ENCODE assay signal across 11 cellular contexts in genomic region chr19:16463991-16464575, GRCh38. TPM values are rescaled to one million over a fixed set of nuclear protein-coding genes. Genes with fewer than 3 reads are reported as not detected.
DNase-seq lines count a peak whose midpoint lies in the region; ATAC-seq and TF ChIP-seq lines count a peak whose summit lies in the region.
"Had no signal": no experiment of that assay in that cellular context is flagged by ENCODE, and none has a peak within 500 bp of the region (broad histone marks: within the 10 kb centered on the region; RNA-seq: fewer than 3 reads in every experiment).

No MANE protein-coding gene starts in this region.

- H3K27me3 Mint-ChIP-seq in mesothelial cell of epicardium (ENCODE audit: low read depth): no peaks in the 10 kb centered on the region

- H3K79me2 ChIP-seq in Karpas-422 (ENCODE audit: low read length) (peaks cover 98% of the 10 kb centered on the region), GM23248 (ENCODE audit: insufficient read depth) (peaks cover 100% of the 10 kb centered on the region)

- peaks cover 24% of the 10 kb centered on the region for H3K4me1 Mint-ChIP-seq in mesothelial cell of epicardium

- H3K9me2 ChIP-seq in Karpas-422 (replicated peaks; ENCODE audit: insufficient read depth, low read length): no peaks in the 10 kb centered on the region
- no peaks in the 10 kb centered on the region for H3K9me2 ChIP-seq in GM23248 (ENCODE audit: insufficient read depth)

- no peak for TF ChIP-seq CTCF in mesothelial cell of epicardium (IDR thresholded peaks at IDR 0.05; ENCODE audit: unreplicated experiment)

- H3K9me3 Mint-ChIP-seq in mesothelial cell of epicardium: no peaks in the 10 kb centered on the region

- H3K4me1 ChIP-seq in Karpas-422 (ENCODE audit: low read length) (peaks cover 67% of the 10 kb centered on the region), GM23248 (ENCODE audit: insufficient read depth) (no peaks in the 10 kb centered on the region)

- peak overlapping the region; percentile 25; the same call in 1 of the 2 replicates for H3K27ac ChIP-seq in Karpas-422 (ENCODE audit: low read length)
- peak overlapping the region; percentile 6 for H3K27ac ChIP-seq in caudate nucleus (ENCODE audit: low read depth, low read length)
- no peak overlapping the region for H3K27ac ChIP-seq in GM23248

- DNase-seq in AG08396 (ENCODE audit: low spot score) (peak; percentile 46), Karpas-422 (no peak), caudate nucleus (lab: John Stamatoyannopoulos, UW) (no peak), mesothelial cell of epicardium (ENCODE audit: low spot score in 2 of 2, unreplicated experiment in 2 of 2) (no peak), cortex of kidney (lab: John Stamatoyannopoulos, UW) (no peak), GM23248 (no peak)
- DNase-seq: activated CD8-positive, alpha-beta memory T cell treated with anti-CD3 and anti-CD28 coated beads, Interleukin-2, amount 50 U/mL, for 4 hours; NCI-H1048 had no signal

- WGBS in GM23248 (ENCODE audit: low coverage in 1 of 2, low lambda C conversion rate in 2 of 2, missing lambda C conversion rate in 2 of 2), 2 experiments: 79% methylated on average over 12 of the region's 12 CpGs

- H3K9ac ChIP-seq in Karpas-422 (ENCODE audit: low read length): no peak overlapping the region
- H3K9ac ChIP-seq in GM23248: no peak overlapping the region

- peak overlapping the region; percentile 19 for H3K27ac Mint-ChIP-seq in mesothelial cell of epicardium

- no peak overlapping the region for H3K4me3 Mint-ChIP-seq in mesothelial cell of epicardium

- H3K4me3 ChIP-seq in Karpas-422 (ENCODE audit: low read length): no peak overlapping the region
- no peak overlapping the region for H3K4me3 ChIP-seq in GM23248

- H4K20me1 ChIP-seq in Karpas-422 (ENCODE audit: insufficient read depth, low read depth, low read length): peaks cover 44% of the 10 kb centered on the region
- H4K20me1 ChIP-seq in GM23248 (ENCODE audit: insufficient read depth): 0 out of 2 replicates have a peak, but pooled peaks cover 5% of the 10 kb centered on the region

- H3K36me3 Mint-ChIP-seq in mesothelial cell of epicardium: peaks cover 1% of the 10 kb centered on the region

- 0 out of 2 replicates have a peak, but pooled peaks cover 7% of the 10 kb centered on the region for H3K36me3 ChIP-seq in Karpas-422 (ENCODE audit: insufficient read depth, low read length)
- no peaks in the 10 kb centered on the region for H3K36me3 ChIP-seq in GM23248 (ENCODE audit: low read depth)

- no peaks in the 10 kb centered on the region for H3K27me3 ChIP-seq in Karpas-422 (ENCODE audit: low read length)
- H3K27me3 ChIP-seq in GM23248 (replicated peaks; ENCODE audit: insufficient read depth): no peaks in the 10 kb centered on the region

- H2AFZ ChIP-seq in Karpas-422 (ENCODE audit: low read length) (no peak overlapping the region), GM23248 (no peak overlapping the region)

- H3K4me2 ChIP-seq in Karpas-422 (ENCODE audit: low read depth, low read length, poor library complexity, severe bottlenecking) (no peak overlapping the region), GM23248 (ENCODE audit: unreplicated experiment) (no peak overlapping the region)

- in situ Hi-C loops in GM23248 (cut with MboI): no loop called here

- H3K9me3 ChIP-seq in Karpas-422 (ENCODE audit: low read length) (no peaks in the 10 kb centered on the region), GM23248 (ENCODE audit: low read depth) (no peaks in the 10 kb centered on the region)

- H3F3A ChIP-seq in GM23248 (ENCODE audit: insufficient read depth): no peaks in the 10 kb centered on the region

- no peak for ATAC-seq in GM19351 (IDR thresholded peaks at IDR 0.05; ENCODE audit: unreplicated experiment)
- no peak for ATAC-seq in HG02884 (IDR thresholded peaks at IDR 0.05; ENCODE audit: unreplicated experiment)

RNA-seq across cellular contexts. Expression of gene EPS15L1, which starts 7.7 kb away (rescaled TPM):
- total RNA-seq in Karpas-422 (2014; rRNA removed; shearing (Covaris generic); ENCODE audit: low replicate concordance): 35.9 and 65.5 TPM in 2 replicates
- 53.8 to 60.3 TPM (median 54.7 TPM) in 3 replicates for total RNA-seq in mesothelial cell of epicardium
- total RNA-seq in GM23248 (2014; rRNA removed; shearing (Covaris generic)): 3.1 and 9.0 TPM in 2 replicates
- 23.4 and 28.6 TPM in 2 replicates for polyA plus RNA-seq in GM23248 (2016; fragmentation: Nextera tagmentation; extraction: Ambion mirVana)

RNA-seq across cellular contexts. Expression of gene CALR3, which starts 31.9 kb away (rescaled TPM):
- total RNA-seq in Karpas-422 (2014; rRNA removed; shearing (Covaris generic); ENCODE audit: low replicate concordance): 0.71 TPM in 1 of 2 replicates, not detected in the other
- not detected in 3 replicates for total RNA-seq in mesothelial cell of epicardium
- not detected in 2 replicates for total RNA-seq in GM23248 (2014; rRNA removed; shearing (Covaris generic))
- polyA plus RNA-seq in GM23248 (2016; fragmentation: Nextera tagmentation; extraction: Ambion mirVana): not detected in 2 replicates
- total RNA-seq: kidney epithelial cell had no signal

RNA-seq across cellular contexts. Expression of gene C19orf44, which starts 32.1 kb away (rescaled TPM):
- 4.7 and 15.1 TPM in 2 replicates for total RNA-seq in Karpas-422 (2014; rRNA removed; shearing (Covaris generic); ENCODE audit: low replicate concordance)
- 6.0 to 7.3 TPM (median 6.4 TPM) in 3 replicates for total RNA-seq in mesothelial cell of epicardium
- 4.2 and 5.1 TPM in 2 replicates for total RNA-seq in GM23248 (2014; rRNA removed; shearing (Covaris generic))
- polyA plus RNA-seq in GM23248 (2016; fragmentation: Nextera tagmentation; extraction: Ambion mirVana): 2.4 and 3.5 TPM in 2 replicates
